Comparison of ENCODE assay signal across 13 cellular contexts in the genomic region with DNA sequence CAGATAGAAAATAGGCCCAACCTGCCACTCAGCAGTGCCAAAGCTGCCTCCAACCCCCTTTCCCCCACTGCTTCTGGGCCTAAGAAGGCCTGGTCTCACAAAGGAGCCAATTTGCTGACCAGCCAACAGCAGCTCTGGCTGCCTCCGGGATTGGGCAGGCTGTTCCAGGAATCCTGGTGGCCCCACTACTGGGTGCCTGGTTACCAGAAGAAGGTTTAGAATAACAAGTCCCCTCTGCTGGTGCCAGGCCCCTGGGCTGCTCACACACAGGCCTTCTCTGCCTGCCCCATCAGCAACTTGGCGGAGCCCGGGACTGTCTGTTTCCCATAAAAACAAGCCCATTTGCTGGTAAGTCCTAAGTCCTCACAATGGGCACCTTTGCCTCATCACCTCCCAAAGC. TPM values are rescaled to one million over a fixed set of nuclear protein-coding genes. Genes with fewer than 3 reads are reported as not detected.
A peak's percentile ranks its signal among the peaks of the same experiment; 100 is the strongest.
DNase-seq lines count a peak whose midpoint lies in the region; ATAC-seq and TF ChIP-seq lines count a peak whose summit lies in the region.
"Had no signal": no experiment of that assay in that cellular context is flagged by ENCODE, and none has a peak within 500 bp of the region (broad histone marks: within the 10 kb centered on the region; RNA-seq: fewer than 3 reads in every experiment).

No MANE protein-coding gene starts in this region.

- no peaks in the 10 kb centered on the region for H3K36me3 ChIP-seq in smooth muscle cell (ENCODE audit: low read depth)

- no peaks in the 10 kb centered on the region for H3K27me3 ChIP-seq in smooth muscle cell (ENCODE audit: low read depth)

- no peaks in the 10 kb centered on the region for H3F3A ChIP-seq in smooth muscle cell (ENCODE audit: low read depth)

- H3K27ac ChIP-seq in substantia nigra (ENCODE audit: low read depth, low read length, poor library complexity, severe bottlenecking) = peak overlapping the region; percentile 37
- H3K27ac ChIP-seq in smooth muscle cell (ENCODE audit: low read depth) = no peak overlapping the region

- no peak overlapping the region for H3K4me2 ChIP-seq in smooth muscle cell

- no peaks in the 10 kb centered on the region for H3K9me3 ChIP-seq in smooth muscle cell (replicated peaks; ENCODE audit: low read depth)

- no peaks in the 10 kb centered on the region for H3K79me2 ChIP-seq in smooth muscle cell (ENCODE audit: low read depth)

- DNase-seq in RPMI7951 (ENCODE audit: low read depth) = peak; percentile 51
- DNase-seq in dedifferentiated amniotic fluid mesenchymal stem cell (ENCODE audit: extremely low spot score) = peak; percentile 55
- DNase-seq in midbrain (lab: John Stamatoyannopoulos, UW) = peak; percentile 74
- DNase-seq in substantia nigra (lab: John Stamatoyannopoulos, UW) = peak in 40 of 49 donors; percentile 9 to 85 (median 54)
- DNase-seq in central memory CD4-positive, alpha-beta T cell = no peak
- DNase-seq in smooth muscle cell (lab: John Stamatoyannopoulos, UW; ENCODE audit: unreplicated experiment) = no peak
- DNase-seq: activated T-cell treated with anti-CD3 and anti-CD28 coated beads for 4 hours; NCI-H226; SIG-M5; stimulated activated naive CD4-positive, alpha-beta T cell had no signal

- TF ChIP-seq CTCF in smooth muscle cell (IDR thresholded peaks at IDR 0.05; ENCODE audit: borderline replicate concordance, insufficient read depth, poor library complexity, severe bottlenecking) = no peak

- no peak overlapping the region for H3K9ac ChIP-seq in smooth muscle cell (ENCODE audit: low read depth)

- ATAC-seq in HG03342 (IDR thresholded peaks at IDR 0.05; ENCODE audit: unreplicated experiment) (no peak), GM19328 (IDR thresholded peaks at IDR 0.05; ENCODE audit: unreplicated experiment) (no peak)

- no peaks in the 10 kb centered on the region for H4K20me1 ChIP-seq in smooth muscle cell (ENCODE audit: low read depth)

- no peak overlapping the region for H2AFZ ChIP-seq in smooth muscle cell (ENCODE audit: low read depth)

- H3K4me1 ChIP-seq in smooth muscle cell (ENCODE audit: low read depth) = no peaks in the 10 kb centered on the region

- 91% methylated on average over 3 of the region's 3 CpGs for WGBS in smooth muscle cell (ENCODE audit: low lambda C conversion rate)

- no peak overlapping the region for H3K4me3 ChIP-seq in smooth muscle cell

RNA-seq across cellular contexts. Expression of a gene that starts 1.2 kb away (rescaled TPM):
- 0.39 and 0.96 TPM in 2 replicates for total RNA-seq in RPMI7951 (2014; rRNA removed; shearing (Covaris generic))
- 0.81 TPM in 1 of 2 replicates, not detected in the other for total RNA-seq in smooth muscle cell
- polyA plus RNA-seq in smooth muscle cell = 0.26 and 0.33 TPM in 2 replicates

RNA-seq across cellular contexts. Expression of a gene that starts 14.7 kb away (rescaled TPM):
- total RNA-seq in RPMI7951 (2014; rRNA removed; shearing (Covaris generic)) = 948 and 1,255 TPM in 2 replicates
- total RNA-seq in smooth muscle cell = 118 and 142 TPM in 2 replicates
- polyA plus RNA-seq in smooth muscle cell = 146 TPM in 2 replicates

RNA-seq across cellular contexts. Expression of a gene that starts 24.6 kb away (rescaled TPM):
- not detected in 2 replicates for total RNA-seq in RPMI7951 (2014; rRNA removed; shearing (Covaris generic))
- total RNA-seq in smooth muscle cell = not detected in 2 replicates
- polyA plus RNA-seq in smooth muscle cell = not detected in 2 replicates
- total RNA-seq: LHCN-M2 had no signal

RNA-seq across cellular contexts. Expression of a gene that starts 27.5 kb away (rescaled TPM):
- 107 and 119 TPM in 2 replicates for total RNA-seq in RPMI7951 (2014; rRNA removed; shearing (Covaris generic))
- total RNA-seq in smooth muscle cell = 62.2 and 87.2 TPM in 2 replicates
- 121 and 123 TPM in 2 replicates for polyA plus RNA-seq in smooth muscle cell

RNA-seq across cellular contexts. Expression of a gene that starts 40.0 kb away (rescaled TPM):
- total RNA-seq in RPMI7951 (2014; rRNA removed; shearing (Covaris generic)) = 372 and 490 TPM in 2 replicates
- total RNA-seq in smooth muscle cell = 130 and 157 TPM in 2 replicates
- 97.7 and 117 TPM in 2 replicates for polyA plus RNA-seq in smooth muscle cell

Comparison
In these comparisons a context has a peak if more than half of its experiments do, and no peak if none do; other contexts are left out.
1. DNase-seq: peak in RPMI7951 (single experiment), dedifferentiated amniotic fluid mesenchymal stem cell (single experiment), midbrain (single experiment) and substantia nigra (40 of 49); none in central memory CD4-positive, alpha-beta T cell (single experiment) and smooth muscle cell (single experiment).